In genomic region chr1:23403735-23404486, GRCh38 we compare ENCODE assay signal across 8 cellular contexts. TPM values are rescaled to one million over a fixed set of nuclear protein-coding genes. Genes with fewer than 3 reads are reported as not detected.
A peak's percentile ranks its signal among the peaks of the same experiment; 100 is the strongest.
DNase-seq lines count a peak whose midpoint lies in the region; ATAC-seq and TF ChIP-seq lines count a peak whose summit lies in the region.

No MANE protein-coding gene starts in this region.

- peak; percentile 95 for ATAC-seq in activated B cell treated with CpG ODN at 0.5 μM for 24 hours (ENCODE audit: low read depth)
- no peak for ATAC-seq in HG02763 (IDR thresholded peaks at IDR 0.05; ENCODE audit: unreplicated experiment)

- H3K4me3 Mint-ChIP-seq in activated B cell treated with CpG ODN at 0.5 μM for 24 hours = no peak overlapping the region

- H3K27ac Mint-ChIP-seq in activated B cell treated with CpG ODN at 0.5 μM for 24 hours = no peak overlapping the region

- H3K27me3 Mint-ChIP-seq in activated B cell treated with CpG ODN at 0.5 μM for 24 hours = peaks cover 7% of the 10 kb centered on the region

- H3K36me3 Mint-ChIP-seq in activated B cell treated with CpG ODN at 0.5 μM for 24 hours (ENCODE audit: low read depth) = no peaks in the 10 kb centered on the region

- TF ChIP-seq CTCF in AG04449 (IDR thresholded peaks at IDR 0.05; ENCODE audit: insufficient read depth, low read length, missing control alignments) = peak; percentile 92
- peak; percentile 78 for TF ChIP-seq CTCF in activated B cell treated with CpG ODN at 0.5 μM for 24 hours (IDR thresholded peaks at IDR 0.05)

- intact Hi-C loops in activated B cell treated with CpG ODN at 0.5 μM for 24 hours (cut with micrococcal nuclease) = loop anchor here (1.0 to 10.0 kb wide), 4 partner anchors 60 to 427 kb away; partner anchors contain the start of gene HNRNPR

- DNase-seq in AG04449 (ENCODE audit: low read depth, low spot score) (peak; percentile 76), GOT3 (lab: John Stamatoyannopoulos, UW) (peak; percentile 76), NCI-H2227 (lab: John Stamatoyannopoulos, UW; ENCODE audit: unreplicated experiment) (peak; percentile 94), activated B cell treated with CpG ODN at 0.5 μM for 24 hours (peak; percentile 71), islet precursor cell (peak; percentile 94)
- peak; percentile 63 for DNase-seq in central memory CD4-positive, alpha-beta T cell
- DNase-seq in stimulated activated CD4-positive, alpha-beta T cell treated with anti-CD3 and anti-CD28 coated beads, Interleukin-12 subunit alpha, Interleukin-12 subunit beta, amount 100 ng/mL, for 4 hours = peak; percentile 85

- H3K9me3 Mint-ChIP-seq in activated B cell treated with CpG ODN at 0.5 μM for 24 hours = peaks cover 2% of the 10 kb centered on the region

- POLR2A ChIA-PET in AG04449 (lab: Yijun Ruan, JAX) = interaction anchor here (0.7 to 2.5 kb wide), 5 partner anchors 10 to 61 kb away, joined by 4 to 17 read pairs (median 6); partner anchors contain the start of genes HNRNPR and ZNF436
- POLR2A ChIA-PET in activated B cell treated with CpG ODN at 0.5 μM for 24 hours (lab: Charles Lee) = interaction anchor here (0.9 kb wide), 1 partner anchor 60 kb away, joined by 5 read pairs; the partner anchor contains the start of gene HNRNPR

- H3K4me1 Mint-ChIP-seq in activated B cell treated with CpG ODN at 0.5 μM for 24 hours = no peaks in the 10 kb centered on the region

- CTCF ChIA-PET in AG04449 (lab: Yijun Ruan, JAX) = interaction anchor here (0.6 to 3.6 kb wide), 47 partner anchors 8 to 231 kb away, joined by 3 to 43 read pairs (median 5); partner anchors contain the start of genes HNRNPR, TCEA3 and ZNF436
- CTCF ChIA-PET in activated B cell treated with CpG ODN at 0.5 μM for 24 hours (lab: Charles Lee) = interaction anchor here (0.7 to 1.6 kb wide), 7 partner anchors 8 to 262 kb away, joined by 3 to 5 read pairs (median 3); partner anchors contain the start of gene HNRNPR

- H3K4me3 ChIP-seq in AG04449 (ENCODE audit: low read depth, low read length) = no peak overlapping the region; the same call in 1 of the 2 replicates

RNA-seq across cellular contexts. Expression of gene TCEA3, which starts 20.6 kb away (rescaled TPM):
- not detected in 2 replicates for total RNA-seq in activated B cell treated with CpG ODN at 0.5 μM for 24 hours

RNA-seq across cellular contexts. Expression of gene ZNF436, which starts 34.3 kb away (rescaled TPM):
- 5.1 and 5.6 TPM in 2 replicates for total RNA-seq in activated B cell treated with CpG ODN at 0.5 μM for 24 hours

RNA-seq across cellular contexts. Expression of gene HNRNPR, which starts 59.8 kb away (rescaled TPM):
- 171 and 172 TPM in 2 replicates for total RNA-seq in activated B cell treated with CpG ODN at 0.5 μM for 24 hours
